ENCODE assay signal across 15 cellular contexts in the genomic region with DNA sequence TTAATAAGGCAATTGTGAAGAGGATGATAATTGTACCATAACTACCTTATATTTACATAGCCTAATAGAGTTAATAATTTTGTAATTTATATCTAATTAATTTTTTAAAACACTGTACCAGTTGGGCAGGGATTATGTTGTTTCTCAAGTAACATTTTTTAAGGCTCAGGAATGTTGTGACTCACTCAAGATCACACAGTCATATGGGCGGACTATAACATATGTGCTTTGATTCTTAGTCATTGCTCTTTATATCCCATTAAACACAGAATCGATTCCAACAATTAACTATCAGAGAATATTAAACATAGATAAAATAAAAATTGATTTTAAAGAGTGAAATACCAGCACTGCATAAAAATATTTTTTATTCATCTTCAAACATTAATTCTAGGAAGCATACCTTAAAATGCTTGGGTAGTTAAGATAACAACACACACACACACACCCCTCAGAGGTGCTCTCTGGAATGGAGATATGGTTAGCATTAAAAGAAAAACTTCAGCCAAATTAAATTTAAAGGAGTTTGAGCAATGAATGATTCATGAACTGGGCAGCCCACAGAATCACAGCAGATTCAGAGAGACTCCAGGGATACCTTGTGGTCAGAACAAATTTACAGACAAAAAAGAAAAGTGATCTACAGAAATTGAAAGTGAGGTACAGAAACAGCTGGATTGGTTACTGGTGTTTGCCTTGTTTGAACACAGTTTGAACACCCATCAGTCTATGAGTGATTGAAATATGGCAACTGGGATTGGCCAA.
DNase-seq lines count a peak whose midpoint lies in the region; ATAC-seq and TF ChIP-seq lines count a peak whose summit lies in the region.
"Had no signal": no experiment of that assay in that cellular context is flagged by ENCODE, and none has a peak within 500 bp of the region (broad histone marks: within the 10 kb centered on the region; RNA-seq: fewer than 3 reads in every experiment).

No MANE protein-coding gene starts in this region.

- DNase-seq in activated CD4-positive, alpha-beta T cell treated with anti-CD3 and anti-CD28 coated beads for 36 hours = no peak
- no peak for DNase-seq in activated CD4-positive, alpha-beta T cell treated with anti-CD3 and anti-CD28 coated beads, Interleukin-2, amount 50 U/mL, for 48 hours
- DNase-seq in SK-N-SH (no peak), fibroblast of gingiva (ENCODE audit: low read depth) (peak; percentile 37), KBM-7 (no peak), heart left ventricle (no peak)
- DNase-seq in CD4-positive, alpha-beta memory T cell = no peak
- DNase-seq: activated CD8-positive, alpha-beta T cell treated with anti-CD3 and anti-CD28 coated beads, Interleukin-2, amount 10 ng/mL, durations not matched to agents 7 days and 5 days; activated gamma-delta T cell treated with Interleukin-2 at 50 U/mL for 16 hours; mesendoderm; NCI-H187 treated with DMSO at 0.1 percent for 48 hours; NCI-H82; ovary had no signal

- no peaks in the 10 kb centered on the region for H3K9me2 ChIP-seq in SK-N-SH

- H3K4me3 ChIP-seq in SK-N-SH (ENCODE audit: low read depth in 2 of 2, low read length in 1 of 2) (no peak overlapping the region), skeletal muscle satellite cell (ENCODE audit: low read length) (peak overlapping the region; percentile 44), heart left ventricle (no peak overlapping the region)
- no peak overlapping the region for H3K4me3 ChIP-seq in CD4-positive, alpha-beta memory T cell (ENCODE audit: low read length in 2 of 2)
- H3K4me3 ChIP-seq: ovary had no signal

- H3K4me1 ChIP-seq in SK-N-SH (ENCODE audit: control insufficient read depth in 1 of 2, insufficient read depth in 2 of 2, low read depth in 1 of 2, low read length in 1 of 2) (no peaks in the 10 kb centered on the region), skeletal muscle satellite cell (ENCODE audit: control insufficient read depth, insufficient read depth, low read length) (peaks cover 38% of the 10 kb centered on the region), heart left ventricle (no peaks in the 10 kb centered on the region)
- H3K4me1 ChIP-seq in CD4-positive, alpha-beta memory T cell (ENCODE audit: insufficient read depth, low read length) = no peaks in the 10 kb centered on the region

- POLR2A ChIA-PET in activated CD4-positive, alpha-beta T cell treated with anti-CD3 and anti-CD28 coated beads for 36 hours (lab: Charles Lee) = interaction anchor here (0.6 kb wide), 1 partner anchor 667 kb away, joined by 3 read pairs; no protein-coding TSS in a partner anchor
- POLR2A ChIA-PET in SK-N-SH (lab: Yijun Ruan, JAX) = no interaction called here
- POLR2A ChIA-PET in CD4-positive, alpha-beta memory T cell (lab: Charles Lee; ENCODE audit: partially characterized antibody) = no interaction called here

- H3F3A ChIP-seq in SK-N-SH (replicated peaks; ENCODE audit: insufficient read depth) = no peaks in the 10 kb centered on the region

- H3K27me3 ChIP-seq in SK-N-SH (ENCODE audit: insufficient read depth) (no peaks in the 10 kb centered on the region), skeletal muscle satellite cell (ENCODE audit: control insufficient read depth, insufficient read depth, low read length) (no peaks in the 10 kb centered on the region), heart left ventricle (no peaks in the 10 kb centered on the region)
- H3K27me3 ChIP-seq in CD4-positive, alpha-beta memory T cell (ENCODE audit: insufficient read depth, low read length) = no peaks in the 10 kb centered on the region
- H3K27me3 ChIP-seq: ovary had no signal

- H3K9me3 ChIP-seq in SK-N-SH (no peaks in the 10 kb centered on the region), skeletal muscle satellite cell (replicated peaks; ENCODE audit: low read length) (no peaks in the 10 kb centered on the region), heart left ventricle (no peaks in the 10 kb centered on the region)
- H3K9me3 ChIP-seq in CD4-positive, alpha-beta memory T cell (ENCODE audit: control insufficient read depth in 1 of 2, low read length in 2 of 2) = no peaks in the 10 kb centered on the region
- H3K9me3 ChIP-seq: ovary had no signal

- TF ChIP-seq POLR2A in heart left ventricle (IDR thresholded peaks at IDR 0.05) = no peak

- H3K36me3 ChIP-seq in SK-N-SH (replicated peaks in 1 of 2; ENCODE audit: control insufficient read depth in 1 of 2, insufficient read depth in 2 of 2, low read length in 1 of 2) (no peaks in the 10 kb centered on the region), skeletal muscle satellite cell (ENCODE audit: insufficient read depth, low read length) (no peaks in the 10 kb centered on the region), heart left ventricle (no peaks in the 10 kb centered on the region)
- H3K36me3 ChIP-seq in CD4-positive, alpha-beta memory T cell (ENCODE audit: insufficient read depth, low read length) = no peaks in the 10 kb centered on the region
- H3K36me3 ChIP-seq: ovary had no signal

- CTCF ChIA-PET in activated CD4-positive, alpha-beta T cell treated with anti-CD3 and anti-CD28 coated beads for 36 hours (lab: Charles Lee) = interaction anchor here (0.6 to 1.0 kb wide), 2 partner anchors 31 to 69 kb away, joined by 3 read pairs; no protein-coding TSS in a partner anchor
- CTCF ChIA-PET in SK-N-SH (lab: Yijun Ruan, JAX) = no interaction called here
- CTCF ChIA-PET in CD4-positive, alpha-beta memory T cell (lab: Charles Lee; ENCODE audit: partially characterized antibody) = no interaction called here

- no peak overlapping the region for H3K4me2 ChIP-seq in SK-N-SH
- H3K4me2 ChIP-seq in skeletal muscle satellite cell (ENCODE audit: low read length) = peak overlapping the region; percentile 60

- peaks cover 5% of the 10 kb centered on the region for H3K9me3 Mint-ChIP-seq in activated CD4-positive, alpha-beta T cell treated with anti-CD3 and anti-CD28 coated beads for 36 hours (ENCODE audit: low read depth)
- peaks cover 0 to 4% (median 0%) of the 10 kb centered on the region in 8 donors for H3K9me3 Mint-ChIP-seq in CD4-positive, alpha-beta memory T cell

- no peak overlapping the region for H3K4me3 Mint-ChIP-seq in activated CD4-positive, alpha-beta T cell treated with anti-CD3 and anti-CD28 coated beads for 36 hours
- H3K4me3 Mint-ChIP-seq in CD4-positive, alpha-beta memory T cell = no peak overlapping the region
- H3K4me3 Mint-ChIP-seq: activated CD8-positive, alpha-beta T cell treated with anti-CD3 and anti-CD28 coated beads, Interleukin-2, amount 10 ng/mL, durations not matched to agents 7 days and 5 days had no signal

- WGBS in SK-N-SH (ENCODE audit: low lambda C conversion rate) = 11% methylated on average over 2 of the region's 2 CpGs
- WGBS in heart left ventricle, 4 donors = 92 to 98% (median 95%) methylated on average over 2 of the region's 2 CpGs

- H3K27me3 Mint-ChIP-seq in activated CD4-positive, alpha-beta T cell treated with anti-CD3 and anti-CD28 coated beads for 36 hours = no peaks in the 10 kb centered on the region
- peaks cover 0 to 5% of the 10 kb centered on the region in 2 donors for H3K27me3 Mint-ChIP-seq in CD4-positive, alpha-beta memory T cell

- H3K27ac ChIP-seq in SK-N-SH (ENCODE audit: low read depth in 2 of 2, low read length in 1 of 2) = peak overlapping the region in 1 of 2 experiments; percentile 25; a peak in 1 of 4 replicates
- H3K27ac ChIP-seq in CD4-positive, alpha-beta memory T cell (ENCODE audit: low read depth, low read length) = no peak overlapping the region
- no peak overlapping the region for H3K27ac ChIP-seq in heart left ventricle
- H3K27ac ChIP-seq: 22Rv1, ovary had no signal

- H3K36me3 Mint-ChIP-seq in activated CD4-positive, alpha-beta T cell treated with anti-CD3 and anti-CD28 coated beads for 36 hours (ENCODE audit: low read depth) = no peaks in the 10 kb centered on the region
- no peaks in the 10 kb centered on the region for H3K36me3 Mint-ChIP-seq in CD4-positive, alpha-beta memory T cell

- intact Hi-C loops in activated CD4-positive, alpha-beta T cell treated with anti-CD3 and anti-CD28 coated beads for 36 hours (cut with DNase I, micrococcal nuclease) = no loop called here
- intact Hi-C loops in CD4-positive, alpha-beta memory T cell (cut with micrococcal nuclease) = no loop called here
- intact Hi-C loops in heart left ventricle (cut with DNase I) = no loop called here

- no peaks in the 10 kb centered on the region for H3K79me2 ChIP-seq in SK-N-SH (ENCODE audit: insufficient read depth)

- TF ChIP-seq EP300 in SK-N-SH (IDR thresholded peaks at IDR 0.05; ENCODE audit: borderline replicate concordance in 1 of 2, low read depth in 1 of 2, low read length in 1 of 2) = no peak

- ATAC-seq in activated CD4-positive, alpha-beta T cell treated with anti-CD3 and anti-CD28 coated beads for 36 hours = peak; percentile 26
- ATAC-seq in heart left ventricle = no peak
- ATAC-seq: activated CD8-positive, alpha-beta T cell treated with anti-CD3 and anti-CD28 coated beads, Interleukin-2, amount 10 ng/mL, durations not matched to agents 7 days and 5 days had no signal

- no peak overlapping the region for H2AFZ ChIP-seq in SK-N-SH (ENCODE audit: low read depth)

- in situ Hi-C loops in KBM-7 (cut with MboI; ENCODE audit: low pct_unique_long_range_greater_than_20kb, low sequenced_read_pairs) = no loop called here

- no peak for TF ChIP-seq RAD21 in SK-N-SH (IDR thresholded peaks at IDR 0.05; ENCODE audit: low read length)

- peaks cover 14% of the 10 kb centered on the region for H3K4me1 Mint-ChIP-seq in activated CD4-positive, alpha-beta T cell treated with anti-CD3 and anti-CD28 coated beads for 36 hours
- peaks cover 0 to 1% (median under 1%) of the 10 kb centered on the region in 4 donors for H3K4me1 Mint-ChIP-seq in CD4-positive, alpha-beta memory T cell

- H4K20me1 ChIP-seq in SK-N-SH (ENCODE audit: insufficient read depth) = no peaks in the 10 kb centered on the region

- no peak overlapping the region for H3K27ac Mint-ChIP-seq in activated CD4-positive, alpha-beta T cell treated with anti-CD3 and anti-CD28 coated beads for 36 hours
- H3K27ac Mint-ChIP-seq in CD4-positive, alpha-beta memory T cell = no peak overlapping the region
- H3K27ac Mint-ChIP-seq: activated CD8-positive, alpha-beta T cell treated with anti-CD3 and anti-CD28 coated beads, Interleukin-2, amount 10 ng/mL, durations not matched to agents 7 days and 5 days had no signal

- no peak overlapping the region for H3K9ac ChIP-seq in SK-N-SH
- peak overlapping the region; percentile 32 for H3K9ac ChIP-seq in skeletal muscle satellite cell (ENCODE audit: low read depth, low read length)

- no peak for TF ChIP-seq CTCF in SK-N-SH (IDR thresholded peaks at IDR 0.05)
- no peak for TF ChIP-seq CTCF in heart left ventricle (IDR thresholded peaks at IDR 0.05)

TF ChIP-seq in SK-N-SH, 30 proteins besides CTCF, POLR2A, EP300 and RAD21 (continues in another document):
- TF ChIP-seq TCF12 (IDR thresholded peaks at IDR 0.05) (peak; percentile 36; the same call in 1 of the 2 replicates), FOSL2 (IDR thresholded peaks at IDR 0.05; ENCODE audit: borderline replicate concordance, low read depth) (peak; percentile 60; the same call in 1 of the 2 replicates), SMC3 (IDR thresholded peaks at IDR 0.05; ENCODE audit: low read depth, low read length) (no peak), JUND (IDR thresholded peaks at IDR 0.05) (peak; percentile 43; the same call in 1 of the 2 replicates)
